ENCODE assay signal across 8 cellular contexts in the genomic region with DNA sequence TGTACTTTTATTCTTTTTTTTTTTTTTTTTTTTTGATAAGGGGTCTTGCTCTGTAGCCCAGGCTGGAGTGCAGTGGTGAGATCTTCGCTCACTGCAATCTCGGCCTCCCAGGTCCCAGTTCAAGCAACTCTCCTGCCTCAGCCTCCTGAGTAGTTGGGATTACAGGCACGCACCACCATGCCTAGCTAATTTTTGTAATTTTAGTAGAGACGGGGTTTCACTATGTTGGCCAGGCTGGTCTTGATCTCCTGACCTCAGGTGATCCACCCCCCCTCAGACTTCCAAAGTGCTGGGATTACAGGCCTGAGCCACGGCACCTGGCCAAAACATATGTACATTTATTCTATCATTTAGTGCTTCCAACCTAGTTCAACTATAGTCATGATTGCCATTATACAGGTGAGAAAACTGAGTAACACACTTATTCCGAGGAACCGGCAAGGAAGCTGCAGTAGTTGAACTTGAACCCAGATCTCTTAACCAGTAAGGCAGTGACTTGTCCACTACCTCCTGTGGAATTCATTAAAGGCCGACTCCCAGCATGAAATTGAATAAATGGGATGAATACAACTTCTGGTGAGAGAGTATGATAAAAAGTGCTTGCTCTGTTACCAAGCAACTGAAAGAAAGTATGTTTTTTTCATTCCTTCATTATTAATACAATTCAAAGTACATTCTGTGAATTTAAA. TPM values are rescaled to one million over a fixed set of nuclear protein-coding genes. Genes with fewer than 3 reads are reported as not detected.
DNase-seq lines count a peak whose midpoint lies in the region; ATAC-seq and TF ChIP-seq lines count a peak whose summit lies in the region.

No MANE protein-coding gene starts in this region.

- H3K27me3 Mint-ChIP-seq in neural crest cell (ENCODE audit: low read depth): no peaks in the 10 kb centered on the region

- H3K27ac Mint-ChIP-seq in neural crest cell (ENCODE audit: unreplicated experiment): no peak overlapping the region

- H3K27ac ChIP-seq in dorsolateral prefrontal cortex: peak overlapping the region; percentile 95 to 100 (median 99)

- H3K27me3 ChIP-seq in BJ (ENCODE audit: control insufficient read depth, insufficient read depth, low read length): no peaks in the 10 kb centered on the region
- H3K27me3 ChIP-seq in MG63: no peaks in the 10 kb centered on the region
- no peaks in the 10 kb centered on the region for H3K27me3 ChIP-seq in dorsolateral prefrontal cortex

- peaks cover 26% of the 10 kb centered on the region for H3K4me1 Mint-ChIP-seq in neural crest cell

- no peak for TF ChIP-seq CTCF in BJ (IDR thresholded peaks at IDR 0.05; ENCODE audit: insufficient read depth, low read depth, low read length)
- TF ChIP-seq CTCF in dorsolateral prefrontal cortex (IDR thresholded peaks at IDR 0.05 in 54 of 56, conservative IDR thresholded peaks at IDR 0.05 in 2 of 56; ENCODE audit: low read depth in 1 of 56, partially characterized antibody in 56 of 56): no peak
- no peak for TF ChIP-seq CTCF in neural crest cell (conservative IDR thresholded peaks at IDR 0.05)

- CTCF ChIA-PET in BJ (lab: Yijun Ruan, JAX): interaction anchor here (0.6 to 2.2 kb wide), 6 partner anchors 37 to 126 kb away, joined by 3 to 12 read pairs (median 8); no protein-coding TSS in a partner anchor

- POLR2A ChIA-PET in BJ (lab: Charles Lee): interaction anchor here (0.7 to 1.4 kb wide), 4 partner anchors 20 to 127 kb away, joined by 3 to 9 read pairs (median 4); no protein-coding TSS in a partner anchor

- intact Hi-C loops in dorsolateral prefrontal cortex (cut with DNase I): loop anchor here (1.0 to 10.0 kb wide), 6 partner anchors 43 to 250 kb away; no protein-coding TSS in a partner anchor

- H3K36me3 Mint-ChIP-seq in neural crest cell (ENCODE audit: low read depth): peaks cover 8% of the 10 kb centered on the region

- DNase-seq in BJ (ENCODE audit: low read depth) (no peak), MG63 (no peak), dorsolateral prefrontal cortex (no peak), neural crest cell (ENCODE audit: low read depth, low spot score) (no peak), activated gamma-delta T cell treated with Interleukin-2 at 50 U/mL for 16 hours (no peak), COLO668 (lab: John Stamatoyannopoulos, UW; ENCODE audit: unreplicated experiment) (no peak)
- DNase-seq in stimulated activated CD4-positive, alpha-beta T cell treated with anti-CD3 and anti-CD28 coated beads, Interleukin-2, amount 100 ng/mL, for 24 hours: no peak

- H3K4me3 ChIP-seq in BJ (ENCODE audit: low read depth, low read length): peak overlapping the region; percentile 91
- H3K4me3 ChIP-seq in MG63: peak overlapping the region; percentile 68
- H3K4me3 ChIP-seq in dorsolateral prefrontal cortex: peak overlapping the region; percentile 60 to 93 (median 77)

- ATAC-seq in HG03521 (IDR thresholded peaks at IDR 0.05; ENCODE audit: unreplicated experiment): no peak

- peak overlapping the region; percentile 97 for H3K4me3 Mint-ChIP-seq in neural crest cell

- peaks cover 5% of the 10 kb centered on the region for H3K9me3 Mint-ChIP-seq in neural crest cell

- H3K36me3 ChIP-seq in BJ (ENCODE audit: control insufficient read depth, insufficient read depth, low read length) (no peaks in the 10 kb centered on the region), MG63 (peaks cover 3% of the 10 kb centered on the region; the same call in 1 of the 2 replicates)

- no peaks in the 10 kb centered on the region for H3K9me3 ChIP-seq in MG63

RNA-seq across cellular contexts. Expression of gene ATF7IP, which starts 0.8 kb away (rescaled TPM):
- polyA plus RNA-seq in BJ (2011; rRNA removed): 8.1 and 10.2 TPM in 2 replicates
- 32.6 and 42.2 TPM in 2 replicates for polyA minus RNA-seq in BJ (2011; rRNA and poly(A)+ RNA removed)
- 15.3 and 19.9 TPM in 2 replicates for total RNA-seq in MG63 (2014; rRNA removed; shearing (Covaris generic); ENCODE audit: low replicate concordance)
- total RNA-seq in dorsolateral prefrontal cortex (10 to 100 TPM; 49.2 to 99.3 (median 71.5) TPM), neural crest cell (204 and 212 TPM in 2 replicates)
